ENCODE assay signal across 9 cellular contexts in genomic region chr13:28641600-28641926, GRCh38. TPM values are rescaled to one million over a fixed set of nuclear protein-coding genes. Genes with fewer than 3 reads are reported as not detected.
A peak's percentile ranks its signal among the peaks of the same experiment; 100 is the strongest.
DNase-seq lines count a peak whose midpoint lies in the region; ATAC-seq and TF ChIP-seq lines count a peak whose summit lies in the region.
"Had no signal": no experiment of that assay in that cellular context is flagged by ENCODE, and none has a peak within 500 bp of the region (broad histone marks: within the 10 kb centered on the region; RNA-seq: fewer than 3 reads in every experiment).

No MANE protein-coding gene starts in this region.

- ATAC-seq in GM19025 (IDR thresholded peaks at IDR 0.05; ENCODE audit: low read depth, unreplicated experiment): peak; percentile 90
- ATAC-seq in HG02571 (IDR thresholded peaks at IDR 0.05; ENCODE audit: unreplicated experiment): peak; percentile 78
- peak; percentile 70 for ATAC-seq in HG03521 (IDR thresholded peaks at IDR 0.05; ENCODE audit: unreplicated experiment)
- ATAC-seq in left colon: no peak

- H3K9me3 ChIP-seq in smooth muscle cell (replicated peaks; ENCODE audit: low read depth): no peaks in the 10 kb centered on the region

- H3K79me2 ChIP-seq in smooth muscle cell (ENCODE audit: low read depth): no peaks in the 10 kb centered on the region

- peak overlapping the region; percentile 63 for H3K9ac ChIP-seq in smooth muscle cell (ENCODE audit: low read depth)

- no peaks in the 10 kb centered on the region for H3K36me3 ChIP-seq in smooth muscle cell (ENCODE audit: low read depth)

- no peak overlapping the region for H2AFZ ChIP-seq in smooth muscle cell (ENCODE audit: low read depth)

- peak overlapping the region; percentile 93 for H3K27ac ChIP-seq in smooth muscle cell (ENCODE audit: low read depth)

- 10% methylated on average over 3 of the region's 3 CpGs for WGBS in smooth muscle cell (ENCODE audit: low lambda C conversion rate)

- intact Hi-C loops in left colon (cut with DNase I, micrococcal nuclease): no loop called here

- H4K20me1 ChIP-seq in smooth muscle cell (ENCODE audit: low read depth): no peaks in the 10 kb centered on the region

- peak overlapping the region; percentile 74 for H3K4me2 ChIP-seq in smooth muscle cell

- H3K4me1 ChIP-seq in smooth muscle cell (ENCODE audit: low read depth): peaks cover 19% of the 10 kb centered on the region

- H3K4me3 ChIP-seq in smooth muscle cell: no peak overlapping the region

- no peaks in the 10 kb centered on the region for H3K27me3 ChIP-seq in smooth muscle cell (ENCODE audit: low read depth)

- peaks cover 22% of the 10 kb centered on the region for H3F3A ChIP-seq in smooth muscle cell (ENCODE audit: low read depth)

- no peak for TF ChIP-seq CTCF in smooth muscle cell (IDR thresholded peaks at IDR 0.05; ENCODE audit: borderline replicate concordance, insufficient read depth, poor library complexity, severe bottlenecking)

- DNase-seq in smooth muscle cell (lab: John Stamatoyannopoulos, UW; ENCODE audit: unreplicated experiment) (no peak), left colon (no peak), DMS114 treated with DMSO at 0.1 percent for 48 hours (lab: John Stamatoyannopoulos, UW; ENCODE audit: unreplicated experiment) (no peak)
- DNase-seq in activated CD4-positive, CD25-positive, alpha-beta regulatory T cell (lab: John Stamatoyannopoulos, UW): no peak
- DNase-seq: DND-41, HCEC 1CT had no signal

RNA-seq across cellular contexts. Expression of gene POMP, which starts 17.4 kb away (rescaled TPM):
- total RNA-seq in smooth muscle cell (128 and 134 TPM in 2 replicates), left colon (10 to 100 TPM; 62.5 to 70.8 TPM)
- polyA plus RNA-seq in smooth muscle cell: 245 and 265 TPM in 2 replicates
